In the genomic region with DNA sequence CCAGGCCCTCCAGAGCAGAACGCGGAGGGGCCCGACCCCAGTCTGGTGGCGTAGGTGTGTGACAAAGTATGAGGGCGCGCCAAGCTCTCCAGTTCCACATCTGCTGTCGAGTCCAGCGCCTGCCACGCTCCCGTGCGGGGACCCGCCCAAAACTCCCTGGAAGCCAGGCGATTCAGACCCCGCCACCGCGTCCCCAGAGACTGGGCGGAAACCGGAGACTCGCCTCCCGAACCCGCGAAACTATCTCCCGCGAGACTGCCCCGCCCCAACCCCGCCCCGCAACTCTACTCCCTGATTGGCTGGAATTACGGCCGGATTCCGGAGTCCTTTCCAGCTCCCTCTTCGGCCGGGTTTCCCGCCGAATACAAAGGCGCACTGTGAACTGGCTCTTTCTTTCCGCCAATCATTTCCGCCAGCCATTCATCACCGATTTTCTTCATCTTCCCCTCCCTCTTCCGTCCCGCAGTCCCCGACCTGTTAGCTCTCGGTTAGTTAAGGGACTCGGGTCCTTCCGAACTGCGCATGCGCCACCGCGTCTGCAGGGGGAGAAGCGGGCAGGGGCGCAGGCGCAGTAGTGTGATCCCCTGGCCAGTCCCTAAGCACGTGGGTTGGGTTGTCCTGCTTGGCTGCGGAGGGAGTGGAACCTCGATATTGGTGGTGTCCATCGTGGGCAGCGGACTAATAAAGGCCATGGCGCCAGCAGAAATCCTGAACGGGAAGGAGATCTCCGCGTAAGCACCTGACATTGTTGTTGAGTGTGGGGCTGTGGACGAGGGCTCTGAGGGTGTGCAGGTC, we compare ENCODE assay signal across 8 cellular contexts. TPM values are rescaled to one million over a fixed set of nuclear protein-coding genes. Genes with fewer than 3 reads are reported as not detected.
A peak's percentile ranks its signal among the peaks of the same experiment; 100 is the strongest.
DNase-seq lines count a peak whose midpoint lies in the region; ATAC-seq and TF ChIP-seq lines count a peak whose summit lies in the region.

Gene MTHFD1, plus strand, starts transcription at position 616 of the 795 bp plus-strand sequence. Its CDS starts 75 bp downstream, at position 691.

- peak within 1 kb of the TSS; percentile 82 for H2AFZ ChIP-seq in smooth muscle cell (ENCODE audit: low read depth)

- peak within 1 kb of the TSS; percentile 73 for H3K27ac ChIP-seq in AG04450 (ENCODE audit: low read depth, low read length)
- H3K27ac ChIP-seq in smooth muscle cell (ENCODE audit: low read depth) = peak within 1 kb of the TSS; percentile 55

- 0 out of 2 replicates have a peak, but pooled peaks cover 3% of the 10 kb centered on the region for H3K9me3 Mint-ChIP-seq in WTC11

- H3K79me2 ChIP-seq in smooth muscle cell (ENCODE audit: low read depth) = peaks cover 24% of the 10 kb centered on the region

- POLR2A ChIA-PET in AG04450 (lab: Yijun Ruan, JAX) = interaction anchor here (0.7 to 1.5 kb wide), 11 partner anchors 29 to 243 kb away, joined by 3 to 8 read pairs (median 3); partner anchors contain the start of genes HSPA2 and ZBTB1
- POLR2A ChIA-PET in WTC11 (lab: Charles Lee) = interaction anchor here (0.8 to 2.2 kb wide), 11 partner anchors 9 to 153 kb away, joined by 3 to 33 read pairs (median 6); partner anchors contain the start of genes HSPA2, ZBTB1 and ZBTB25

- H4K20me1 ChIP-seq in smooth muscle cell (ENCODE audit: low read depth) = no peaks in the 10 kb centered on the region

- H3F3A ChIP-seq in smooth muscle cell (ENCODE audit: low read depth) = no peaks in the 10 kb centered on the region

- H3K4me3 ChIP-seq in AG04450 (ENCODE audit: low read depth, low read length) (peak within 1 kb of the TSS; percentile 88), cardiac fibroblast (replicated peaks in 1 of 2; ENCODE audit: low read depth in 2 of 2, low read length in 2 of 2) (peak within 1 kb of the TSS; percentile 81 to 83), smooth muscle cell (peak within 1 kb of the TSS; percentile 53)

- H3K27me3 ChIP-seq in AG04450 (ENCODE audit: control insufficient read depth, insufficient read depth, low read length) (no peaks in the 10 kb centered on the region), smooth muscle cell (ENCODE audit: low read depth) (no peaks in the 10 kb centered on the region)

- peaks cover 4% of the 10 kb centered on the region for H3K27me3 Mint-ChIP-seq in WTC11 (ENCODE audit: low read depth)

- H3K4me2 ChIP-seq in smooth muscle cell = peak within 1 kb of the TSS; percentile 85

- CTCF ChIA-PET in AG04450 (lab: Charles Lee) (interaction anchor here (0.6 to 2.0 kb wide), 6 partner anchors 41 to 153 kb away, joined by 3 to 6 read pairs (median 5); partner anchors contain the start of gene HSPA2), WTC11 (lab: Charles Lee) (interaction anchor here (0.6 to 2.9 kb wide), 9 partner anchors 9 to 1436 kb away, joined by 3 to 19 read pairs (median 3); no protein-coding TSS in a partner anchor)

- peaks cover 13% of the 10 kb centered on the region for H3K4me1 ChIP-seq in smooth muscle cell (ENCODE audit: low read depth)

- H3K27ac Mint-ChIP-seq in WTC11 = peak within 1 kb of the TSS; percentile 100

- H3K4me1 Mint-ChIP-seq in WTC11 = peaks cover 41% of the 10 kb centered on the region

- peak within 1 kb of the TSS; percentile 88 for H3K4me3 Mint-ChIP-seq in WTC11

- peaks cover 7% of the 10 kb centered on the region for H3K36me3 Mint-ChIP-seq in WTC11

- H3K36me3 ChIP-seq in smooth muscle cell (ENCODE audit: low read depth) = no peaks in the 10 kb centered on the region

- whole genome bisulfite sequencing in smooth muscle cell (ENCODE audit: low lambda C conversion rate) = under 1% methylated on average over 60 of the region's 61 CpGs

- peak; percentile 87 for ATAC-seq in GM18909 (IDR thresholded peaks at IDR 0.05; ENCODE audit: poor library complexity, unreplicated experiment)
- peak; percentile 78 for ATAC-seq in HG03175 (IDR thresholded peaks at IDR 0.05; ENCODE audit: unreplicated experiment)
- ATAC-seq in WTC11 = peak; percentile 78

- no peak for TF ChIP-seq CTCF in AG04450 (IDR thresholded peaks at IDR 0.05; ENCODE audit: low read depth, low read length)
- TF ChIP-seq CTCF in WTC11 (IDR thresholded peaks at IDR 0.05) = no peak
- no peak for TF ChIP-seq CTCF in cardiac fibroblast (IDR thresholded peaks at IDR 0.05; ENCODE audit: low read depth, low read length)
- no peak for TF ChIP-seq CTCF in smooth muscle cell (IDR thresholded peaks at IDR 0.05; ENCODE audit: borderline replicate concordance, insufficient read depth, poor library complexity, severe bottlenecking)

- DNase-seq in AG04450 (ENCODE audit: low read depth, low spot score) (peak; percentile 99), NCI-H226 (peak; percentile 99), WTC11 (ENCODE audit: low spot score) (peak; percentile 98), cardiac fibroblast (ENCODE audit: low read depth in 2 of 2) (peak; percentile 100), iPS-NIHi7 (ENCODE audit: extremely low spot score) (peak; percentile 98), smooth muscle cell (lab: John Stamatoyannopoulos, UW; ENCODE audit: unreplicated experiment) (peak; percentile 99)

- no peaks in the 10 kb centered on the region; the same call in 1 of the 2 replicates for H3K9me3 ChIP-seq in AG04450 (ENCODE audit: control insufficient read depth, insufficient read depth, low read length)
- H3K9me3 ChIP-seq in smooth muscle cell (replicated peaks; ENCODE audit: low read depth) = no peaks in the 10 kb centered on the region

- peak within 1 kb of the TSS; percentile 62 for H3K9ac ChIP-seq in smooth muscle cell (ENCODE audit: low read depth)

TF ChIP-seq in WTC11, 78 proteins besides CTCF, POLR2A, EP300 and RAD21 (continues in another document):
- TF ChIP-seq NR2C2 (CRISPR knock-in tag; IDR thresholded peaks at IDR 0.05) (no peak), ELF4 (CRISPR knock-in tag; IDR thresholded peaks at IDR 0.05; ENCODE audit: low read depth) (no peak), ATF1 (CRISPR knock-in tag; IDR thresholded peaks at IDR 0.05) (0 out of 2 replicates have a peak, but pooled peaks have one; percentile 64), NFE2L1 (CRISPR knock-in tag; IDR thresholded peaks at IDR 0.05) (peak; percentile 90), ZNF416 (CRISPR knock-in tag; IDR thresholded peaks at IDR 0.05) (no peak), ZBTB43 (CRISPR knock-in tag; IDR thresholded peaks at IDR 0.05) (no peak), STAT6 (CRISPR knock-in tag; conservative IDR thresholded peaks at IDR 0.05; ENCODE audit: low read depth) (no peak), EMX1 (CRISPR knock-in tag; IDR thresholded peaks at IDR 0.05) (no peak), CREB1 (CRISPR knock-in tag; IDR thresholded peaks at IDR 0.05) (no peak), HMGA2 (CRISPR knock-in tag; IDR thresholded peaks at IDR 0.05) (no peak), TEAD1 (CRISPR knock-in tag; IDR thresholded peaks at IDR 0.05) (peak; percentile 76; the same call in 1 of the 2 replicates), JAZF1 (CRISPR knock-in tag; IDR thresholded peaks at IDR 0.05) (no peak)
- TF ChIP-seq, protein P1, sequence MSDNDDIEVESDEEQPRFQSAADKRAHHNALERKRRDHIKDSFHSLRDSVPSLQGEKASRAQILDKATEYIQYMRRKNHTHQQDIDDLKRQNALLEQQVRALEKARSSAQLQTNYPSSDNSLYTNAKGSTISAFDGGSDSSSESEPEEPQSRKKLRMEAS (CRISPR knock-in tag; IDR thresholded peaks at IDR 0.05) = peak; percentile 97
- TF ChIP-seq, protein P2, sequence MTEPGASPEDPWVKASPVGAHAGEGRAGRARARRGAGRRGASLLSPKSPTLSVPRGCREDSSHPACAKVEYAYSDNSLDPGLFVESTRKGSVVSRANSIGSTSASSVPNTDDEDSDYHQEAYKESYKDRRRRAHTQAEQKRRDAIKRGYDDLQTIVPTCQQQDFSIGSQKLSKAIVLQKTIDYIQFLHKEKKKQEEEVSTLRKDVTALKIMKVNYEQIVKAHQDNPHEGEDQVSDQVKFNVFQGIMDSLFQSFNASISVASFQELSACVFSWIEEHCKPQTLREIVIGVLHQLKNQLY (CRISPR knock-in tag; IDR thresholded peaks at IDR 0.05) = no peak

RNA-seq across cellular contexts. Expression of gene MTHFD1, which starts in this region (rescaled TPM):
- polyA plus RNA-seq in AG04450 (2011; rRNA removed) (30.7 and 31.6 TPM in 2 replicates), smooth muscle cell (23.8 and 25.4 TPM in 2 replicates)
- 48.4 and 50.3 TPM in 2 replicates for polyA minus RNA-seq in AG04450 (2011; rRNA and poly(A)+ RNA removed)
- total RNA-seq in WTC11 (2021) (224 to 229 TPM (median 226 TPM) in 3 replicates), smooth muscle cell (12.8 and 18.2 TPM in 2 replicates)

Comparison
In these comparisons a context has a peak if more than half of its experiments do, and no peak if none do; other contexts are left out.
1. Peak in every context shown above with its lines: DNase-seq, ATAC-seq, H3K4me3 ChIP-seq and H3K27ac ChIP-seq.
2. RNA of gene MTHFD1 (total RNA-seq): 224 to 229 TPM in WTC11; 12.8 to 18.2 TPM in smooth muscle cell; every median in the first group is over 10 times any median in the second.